17 cellular contexts compared by ENCODE assay signal in genomic region chr7:78542551-78542950, GRCh38.
A peak's percentile ranks its signal among the peaks of the same experiment; 100 is the strongest.
DNase-seq lines count a peak whose midpoint lies in the region; ATAC-seq and TF ChIP-seq lines count a peak whose summit lies in the region.
"Had no signal": no experiment of that assay in that cellular context is flagged by ENCODE, and none has a peak within 500 bp of the region (broad histone marks: within the 10 kb centered on the region; RNA-seq: fewer than 3 reads in every experiment).

No MANE protein-coding gene starts in this region.

- peaks cover 11% of the 10 kb centered on the region for H3K4me1 Mint-ChIP-seq in mesothelial cell of epicardium
- no peaks in the 10 kb centered on the region for H3K4me1 Mint-ChIP-seq in activated naive CD8-positive, alpha-beta T cell treated with anti-CD3 and anti-CD28 coated beads, Interleukin-2, amount 50 U/mL, for 24 hours
- H3K4me1 Mint-ChIP-seq: CD14-positive monocyte; CD4-positive, alpha-beta memory T cell had no signal

- no peak for TF ChIP-seq CTCF in mesothelial cell of epicardium (IDR thresholded peaks at IDR 0.05; ENCODE audit: unreplicated experiment)

- H3K27ac ChIP-seq in caudate nucleus (ENCODE audit: low read depth, low read length): peak overlapping the region; percentile 26
- H3K27ac ChIP-seq: 22Rv1, A549, BLaER1 had no signal

- DNase-seq in COLO829 (ENCODE audit: low spot score) (peak; percentile 65), NCI-H82 treated with DMSO at 0.1 percent for 48 hours (lab: John Stamatoyannopoulos, UW; ENCODE audit: unreplicated experiment) (peak; percentile 33), caudate nucleus (lab: John Stamatoyannopoulos, UW) (no peak), mesothelial cell of epicardium (ENCODE audit: low spot score in 2 of 2, unreplicated experiment in 2 of 2) (no peak), DMS114 treated with DMSO at 0.1 percent for 48 hours (lab: John Stamatoyannopoulos, UW; ENCODE audit: unreplicated experiment) (no peak), hepatic stellate cell (ENCODE audit: low spot score) (no peak), GF-D8 (lab: John Stamatoyannopoulos, UW) (no peak)
- no peak for DNase-seq in activated naive CD8-positive, alpha-beta T cell treated with anti-CD3 and anti-CD28 coated beads, Interleukin-2, amount 50 U/mL, for 24 hours
- DNase-seq: CD4-positive, alpha-beta memory T cell; DMS 273 treated with DMSO at 0.1 percent for 48 hours; GDM1; GOT3; H7 had no signal

- ATAC-seq in activated naive CD8-positive, alpha-beta T cell treated with anti-CD3 and anti-CD28 coated beads, Interleukin-2, amount 50 U/mL, for 24 hours: no peak
- ATAC-seq: A549 had no signal

- H3K36me3 Mint-ChIP-seq in mesothelial cell of epicardium: peaks cover 8% of the 10 kb centered on the region
- no peaks in the 10 kb centered on the region for H3K36me3 Mint-ChIP-seq in activated naive CD8-positive, alpha-beta T cell treated with anti-CD3 and anti-CD28 coated beads, Interleukin-2, amount 50 U/mL, for 24 hours (ENCODE audit: low read depth)
- H3K36me3 Mint-ChIP-seq: CD14-positive monocyte; CD4-positive, alpha-beta memory T cell had no signal

- H3K9me3 Mint-ChIP-seq in mesothelial cell of epicardium: peaks cover 12% of the 10 kb centered on the region
- H3K9me3 Mint-ChIP-seq in activated naive CD8-positive, alpha-beta T cell treated with anti-CD3 and anti-CD28 coated beads, Interleukin-2, amount 50 U/mL, for 24 hours: peaks cover 8% of the 10 kb centered on the region
- H3K9me3 Mint-ChIP-seq: CD4-positive, alpha-beta memory T cell had no signal

- H3K4me3 Mint-ChIP-seq in mesothelial cell of epicardium: no peak overlapping the region
- no peak overlapping the region for H3K4me3 Mint-ChIP-seq in activated naive CD8-positive, alpha-beta T cell treated with anti-CD3 and anti-CD28 coated beads, Interleukin-2, amount 50 U/mL, for 24 hours
- H3K4me3 Mint-ChIP-seq: CD14-positive monocyte; CD4-positive, alpha-beta memory T cell had no signal

- H3K27ac Mint-ChIP-seq in mesothelial cell of epicardium: peak overlapping the region; percentile 17
- H3K27ac Mint-ChIP-seq in activated naive CD8-positive, alpha-beta T cell treated with anti-CD3 and anti-CD28 coated beads, Interleukin-2, amount 50 U/mL, for 24 hours: no peak overlapping the region
- H3K27ac Mint-ChIP-seq: CD14-positive monocyte; CD4-positive, alpha-beta memory T cell had no signal

- H3K27me3 Mint-ChIP-seq in mesothelial cell of epicardium (ENCODE audit: low read depth): peaks cover 14% of the 10 kb centered on the region
- H3K27me3 Mint-ChIP-seq in activated naive CD8-positive, alpha-beta T cell treated with anti-CD3 and anti-CD28 coated beads, Interleukin-2, amount 50 U/mL, for 24 hours: no peaks in the 10 kb centered on the region
- H3K27me3 Mint-ChIP-seq: CD4-positive, alpha-beta memory T cell had no signal

Comparison
In these comparisons a context has a peak if more than half of its experiments do, and no peak if none do; other contexts are left out.
1. DNase-seq: peak in COLO829 (single experiment) and NCI-H82 treated with DMSO at 0.1 percent for 48 hours (single experiment); none in caudate nucleus (0 of 61), mesothelial cell of epicardium (0 of 2), DMS114 treated with DMSO at 0.1 percent for 48 hours (single experiment), activated naive CD8-positive, alpha-beta T cell treated with anti-CD3 and anti-CD28 coated beads, Interleukin-2, amount 50 U/mL, for 24 hours (single experiment), hepatic stellate cell (single experiment) and GF-D8 (single experiment).